In the genomic region with DNA sequence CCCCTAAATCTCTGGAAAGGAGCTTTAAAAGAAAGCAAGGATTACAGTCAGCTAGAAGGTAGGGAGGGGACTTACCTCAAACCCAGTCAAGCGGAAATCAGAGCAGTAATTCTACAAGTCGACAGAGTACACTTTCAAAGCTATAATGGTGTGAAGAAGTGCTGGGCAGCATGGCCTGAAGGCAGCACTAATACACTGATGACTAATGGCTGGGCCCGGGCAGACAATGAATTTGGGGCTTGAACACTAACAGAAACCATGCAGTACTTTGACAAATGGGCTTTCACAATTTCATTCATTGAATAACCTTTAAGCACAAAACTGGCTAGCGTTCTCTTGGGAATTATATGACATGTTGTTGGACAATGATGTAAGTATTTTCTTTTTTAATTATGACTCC, we compare ENCODE assay signal across 13 cellular contexts. TPM values are rescaled to one million over a fixed set of nuclear protein-coding genes. Genes with fewer than 3 reads are reported as not detected.
DNase-seq lines count a peak whose midpoint lies in the region; ATAC-seq and TF ChIP-seq lines count a peak whose summit lies in the region.
"Had no signal": no experiment of that assay in that cellular context is flagged by ENCODE, and none has a peak within 500 bp of the region (broad histone marks: within the 10 kb centered on the region; RNA-seq: fewer than 3 reads in every experiment).

No MANE protein-coding gene starts in this region.

- no peak for TF ChIP-seq POLR2A in breast epithelium (IDR thresholded peaks at IDR 0.05)

- no peaks in the 10 kb centered on the region for H3K36me3 Mint-ChIP-seq in naive thymus-derived CD4-positive, alpha-beta T cell
- H3K36me3 Mint-ChIP-seq: activated naive CD8-positive, alpha-beta T cell treated with anti-CD3 and anti-CD28 coated beads, Interleukin-2, amount 10 ng/mL, durations not matched to agents 7 days and 5 days had no signal

- H3K4me1 ChIP-seq in breast epithelium, result peaks cover 0 to 6% of the 10 kb centered on the region in 2 donors
- no peaks in the 10 kb centered on the region for H3K4me1 ChIP-seq in naive thymus-derived CD4-positive, alpha-beta T cell (ENCODE audit: control insufficient read depth in 2 of 2, insufficient read depth in 2 of 2, low read length in 2 of 2)

- peaks cover 54 to 82% (median 63%) of the 10 kb centered on the region in 5 donors for H3K27me3 Mint-ChIP-seq in naive thymus-derived CD4-positive, alpha-beta T cell

- H3K4me1 Mint-ChIP-seq in naive thymus-derived CD4-positive, alpha-beta T cell, result peaks cover 10 to 16% (median 11%) of the 10 kb centered on the region in 7 donors

- peaks cover 0 to 12% of the 10 kb centered on the region in 2 donors for H3K27me3 ChIP-seq in breast epithelium
- H3K27me3 ChIP-seq in H7 (ENCODE audit: control insufficient read depth, insufficient read depth, low read length), result peaks cover 7% of the 10 kb centered on the region; the same call in 1 of the 2 replicates
- H3K27me3 ChIP-seq in naive thymus-derived CD4-positive, alpha-beta T cell (ENCODE audit: control insufficient read depth in 2 of 2, insufficient read depth in 2 of 2, low read length in 2 of 2), result peaks cover 0 to 3% of the 10 kb centered on the region in 2 donors

- H3K36me3 ChIP-seq in breast epithelium, result no peaks in the 10 kb centered on the region
- no peaks in the 10 kb centered on the region for H3K36me3 ChIP-seq in H7 (replicated peaks; ENCODE audit: control insufficient read depth, insufficient read depth, low read length)
- H3K36me3 ChIP-seq in naive thymus-derived CD4-positive, alpha-beta T cell (ENCODE audit: control insufficient read depth in 2 of 3, insufficient read depth in 3 of 3, low read length in 3 of 3), result no peaks in the 10 kb centered on the region

- H3K9me3 ChIP-seq in breast epithelium, result no peaks in the 10 kb centered on the region
- H3K9me3 ChIP-seq in naive thymus-derived CD4-positive, alpha-beta T cell (ENCODE audit: control insufficient read depth in 2 of 3, low read length in 3 of 3), result no peaks in the 10 kb centered on the region

- no peak overlapping the region for H3K4me3 Mint-ChIP-seq in naive thymus-derived CD4-positive, alpha-beta T cell
- H3K4me3 Mint-ChIP-seq: activated CD4-positive, alpha-beta T cell treated with anti-CD3 and anti-CD28 coated beads, Interleukin-2, amount 10 ng/mL, durations not matched to agents 24 days and 14 days; activated naive CD8-positive, alpha-beta T cell treated with anti-CD3 and anti-CD28 coated beads, Interleukin-2, amount 10 ng/mL, durations not matched to agents 7 days and 5 days had no signal

- H3K9me3 Mint-ChIP-seq in naive thymus-derived CD4-positive, alpha-beta T cell, result no peaks in the 10 kb centered on the region
- H3K9me3 Mint-ChIP-seq: activated CD4-positive, alpha-beta T cell treated with anti-CD3 and anti-CD28 coated beads, Interleukin-2, amount 10 ng/mL, durations not matched to agents 24 days and 14 days; activated naive CD8-positive, alpha-beta T cell treated with anti-CD3 and anti-CD28 coated beads, Interleukin-2, amount 10 ng/mL, durations not matched to agents 7 days and 5 days had no signal

- ATAC-seq in naive thymus-derived CD4-positive, alpha-beta T cell, result no peak
- ATAC-seq in GM19035 (IDR thresholded peaks at IDR 0.05; ENCODE audit: unreplicated experiment), result no peak
- ATAC-seq: left ventricle myocardium superior had no signal

- H3K27ac Mint-ChIP-seq in naive thymus-derived CD4-positive, alpha-beta T cell, result no peak overlapping the region
- H3K27ac Mint-ChIP-seq: activated CD4-positive, alpha-beta T cell treated with anti-CD3 and anti-CD28 coated beads, Interleukin-2, amount 10 ng/mL, durations not matched to agents 24 days and 14 days; activated naive CD8-positive, alpha-beta T cell treated with anti-CD3 and anti-CD28 coated beads, Interleukin-2, amount 10 ng/mL, durations not matched to agents 7 days and 5 days had no signal

- TF ChIP-seq CTCF in breast epithelium (IDR thresholded peaks at IDR 0.05), result no peak

- intact Hi-C loops in breast epithelium (cut with DNase I; ENCODE audit: low total_unique reads), result no loop called here
- intact Hi-C loops in naive thymus-derived CD4-positive, alpha-beta T cell (cut with micrococcal nuclease), result no loop called here

- CTCF ChIA-PET in naive thymus-derived CD4-positive, alpha-beta T cell (lab: Charles Lee), result no interaction called here

- peak overlapping the region in 2 of 3 donors; percentile 8 to 20 for H3K4me3 ChIP-seq in breast epithelium
- H3K4me3 ChIP-seq in H7 (ENCODE audit: insufficient read depth, low read depth, low read length), result no peak overlapping the region
- no peak overlapping the region for H3K4me3 ChIP-seq in naive thymus-derived CD4-positive, alpha-beta T cell (ENCODE audit: low read length)

- peak overlapping the region; percentile 11 to 15 for H3K27ac ChIP-seq in breast epithelium
- H3K27ac ChIP-seq in naive thymus-derived CD4-positive, alpha-beta T cell (ENCODE audit: low read depth, low read length), result no peak overlapping the region

- POLR2A ChIA-PET in naive thymus-derived CD4-positive, alpha-beta T cell (lab: Charles Lee), result no interaction called here

- peak; percentile 10 for DNase-seq in NK-92 treated with Interleukin-12 subunit alpha and Interleukin-12 subunit beta, amount 100 ng/mL, for 24 hours (lab: John Stamatoyannopoulos, UW)
- DNase-seq in NK-92 (lab: John Stamatoyannopoulos, UW; ENCODE audit: unreplicated experiment), result no peak
- DNase-seq in breast epithelium (ENCODE audit: low spot score in 2 of 2), result no peak
- DNase-seq in left kidney (ENCODE audit: low read depth, low spot score), result peak; percentile 84
- DNase-seq in H7, result no peak
- no peak for DNase-seq in Ammon's horn (ENCODE audit: low spot score)
- DNase-seq in naive thymus-derived CD4-positive, alpha-beta T cell, result no peak
- DNase-seq: activated CD4-positive, alpha-beta T cell treated with anti-CD3 and anti-CD28 coated beads, Interleukin-2, amount 10 ng/mL, durations not matched to agents 24 days and 14 days; activated naive CD8-positive, alpha-beta T cell treated with anti-CD3 and anti-CD28 coated beads, Interleukin-2, amount 10 ng/mL, durations not matched to agents 7 days and 5 days; left ventricle myocardium superior; SHP77 had no signal

RNA-seq across cellular contexts. Expression of a gene that starts 4.7 kb away (rescaled TPM):
- 10 to 100 TPM; 10.2 to 29.9 (median 22.6) TPM for total RNA-seq in breast epithelium
- 6.7 and 12.4 TPM in 2 replicates for total RNA-seq in H7 (2014; rRNA removed; shearing (Covaris generic))
- total RNA-seq in naive thymus-derived CD4-positive, alpha-beta T cell, result under 1 TPM in 2 of 5 experiments, not detected in 3; 0.32 to 0.95 TPM
- under 1 TPM in 1 of 2 donors, not detected in 1; 0.54 TPM for polyA plus RNA-seq in naive thymus-derived CD4-positive, alpha-beta T cell
- total RNA-seq: activated CD4-positive, alpha-beta T cell treated with anti-CD3 and anti-CD28 coated beads, Interleukin-2, amount 10 ng/mL, durations not matched to agents 24 days and 14 days; G401 had no signal

Comparison
In these comparisons a context has a peak if more than half of its experiments do, and no peak if none do; other contexts are left out.
1. DNase-seq: peak in NK-92 treated with Interleukin-12 subunit alpha and Interleukin-12 subunit beta, amount 100 ng/mL, for 24 hours (single experiment) and left kidney (single experiment); none in NK-92 (single experiment), breast epithelium (0 of 2), H7 (single experiment), Ammon's horn (single experiment) and naive thymus-derived CD4-positive, alpha-beta T cell (0 of 9).
2. H3K4me3 ChIP-seq: peak in breast epithelium (2 of 3); none in H7 (single experiment) and naive thymus-derived CD4-positive, alpha-beta T cell (single experiment).